Comparison of ENCODE assay signal across 21 cellular contexts in the genomic region with DNA sequence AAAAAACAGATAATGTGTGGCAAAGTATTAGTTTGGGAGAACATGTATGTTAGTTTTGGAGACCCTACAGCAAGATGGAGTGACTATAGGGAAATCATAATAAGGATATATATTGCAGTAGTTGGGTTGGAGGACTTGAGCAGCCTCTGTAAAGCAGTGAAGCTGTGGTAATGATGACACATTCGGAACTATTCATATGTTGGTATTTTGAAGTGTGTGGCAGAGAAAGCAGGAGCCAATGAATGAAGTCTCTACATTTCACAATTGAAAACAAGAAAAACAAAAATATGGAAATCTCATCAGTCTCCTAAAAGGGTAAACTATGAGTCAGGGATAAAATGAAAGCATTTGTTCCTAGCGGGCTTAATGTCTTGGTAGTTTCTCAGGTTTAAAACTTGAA.
DNase-seq lines count a peak whose midpoint lies in the region; ATAC-seq and TF ChIP-seq lines count a peak whose summit lies in the region.
"Had no signal": no experiment of that assay in that cellular context is flagged by ENCODE, and none has a peak within 500 bp of the region (broad histone marks: within the 10 kb centered on the region; RNA-seq: fewer than 3 reads in every experiment).

No MANE protein-coding gene starts in this region.

- H3K27ac ChIP-seq in GM23338 (ENCODE audit: low read depth) (no peak overlapping the region), RWPE1 (no peak overlapping the region)
- H3K27ac ChIP-seq: C4-2B, HL-60, neutrophil, tibial artery had no signal

- H3K79me2 ChIP-seq in GM23338 (replicated peaks; ENCODE audit: insufficient read depth), result no peaks in the 10 kb centered on the region

- H3K4me1 Mint-ChIP-seq in GM23338, result no peaks in the 10 kb centered on the region

- H3K4me1 ChIP-seq in GM23338 (ENCODE audit: insufficient read depth), result no peaks in the 10 kb centered on the region
- peaks cover 47% of the 10 kb centered on the region for H3K4me1 ChIP-seq in skeletal muscle satellite cell (ENCODE audit: control insufficient read depth, insufficient read depth, low read length)

- no peaks in the 10 kb centered on the region for H4K20me1 ChIP-seq in GM23338 (replicated peaks; ENCODE audit: insufficient read depth)

- no peaks in the 10 kb centered on the region for H3F3A ChIP-seq in GM23338 (replicated peaks; ENCODE audit: low read depth)

- H3K9ac ChIP-seq in skeletal muscle satellite cell (ENCODE audit: low read depth, low read length), result peak overlapping the region; percentile 42

- CTCF ChIA-PET in RWPE1 (lab: Yijun Ruan, JAX), result no interaction called here

- H3K27me3 ChIP-seq in GM23338 (ENCODE audit: insufficient read depth) (no peaks in the 10 kb centered on the region), skeletal muscle satellite cell (ENCODE audit: control insufficient read depth, insufficient read depth, low read length) (no peaks in the 10 kb centered on the region)
- H3K27me3 ChIP-seq: neutrophil, sigmoid colon, tibial artery had no signal

- H3K9me3 Mint-ChIP-seq in GM23338, result no peaks in the 10 kb centered on the region

- no peaks in the 10 kb centered on the region for H3K9me2 ChIP-seq in GM23338 (ENCODE audit: insufficient read depth)

- no peak for DNase-seq in GM23338 (ENCODE audit: low spot score)
- DNase-seq in RWPE1 (ENCODE audit: low spot score), result peak; percentile 0
- DNase-seq in fibroblast of gingiva (ENCODE audit: low read depth), result peak; percentile 80
- no peak for DNase-seq in stimulated activated CD4-positive, alpha-beta T cell treated with anti-CD3 and anti-CD28 coated beads, Interleukin-12 subunit alpha, Interleukin-12 subunit beta, amount 100 ng/mL, for 4 hours
- DNase-seq in DMS153 treated with DMSO at 0.1 percent for 48 hours (lab: John Stamatoyannopoulos, UW; ENCODE audit: unreplicated experiment), result no peak
- DNase-seq: activated effector memory CD4-positive, alpha-beta T cell treated with Interleukin-2 at 50 U/mL for 16 hours; dermis blood vessel endothelial cell; DMS53; left colon; mucosa of descending colon; NCI-H1436; SIG-M5; sigmoid colon; T-helper 2 cell; tibial artery had no signal

- H3K27me3 Mint-ChIP-seq in GM23338 (ENCODE audit: insufficient read depth, low read depth, poor library complexity), result no peaks in the 10 kb centered on the region

- no peaks in the 10 kb centered on the region for H3K9me3 ChIP-seq in skeletal muscle satellite cell (replicated peaks; ENCODE audit: low read length)
- H3K9me3 ChIP-seq: mucosa of descending colon, neutrophil, sigmoid colon, tibial artery had no signal

- H3K4me3 ChIP-seq in GM23338, result no peak overlapping the region
- H3K4me3 ChIP-seq in skeletal muscle satellite cell (ENCODE audit: low read length), result no peak overlapping the region
- H3K4me3 ChIP-seq: mucosa of descending colon, sigmoid colon, tibial artery had no signal

- H3K4me2 ChIP-seq in GM23338 (no peak overlapping the region), skeletal muscle satellite cell (ENCODE audit: low read length) (peak overlapping the region; percentile 46)

- POLR2A ChIA-PET in RWPE1 (lab: Yijun Ruan, JAX; ENCODE audit: low non-redundant PET), result no interaction called here

- H3K36me3 ChIP-seq in GM23338 (ENCODE audit: insufficient read depth) (no peaks in the 10 kb centered on the region), skeletal muscle satellite cell (ENCODE audit: insufficient read depth, low read length) (no peaks in the 10 kb centered on the region)
- H3K36me3 ChIP-seq: neutrophil, sigmoid colon, tibial artery had no signal

- H3K4me3 Mint-ChIP-seq in GM23338, result no peak overlapping the region

- no peak for ATAC-seq in GM23338
- no peak for ATAC-seq in HG03378 (IDR thresholded peaks at IDR 0.05; ENCODE audit: unreplicated experiment)
- ATAC-seq: activated CD4-positive, CD25-positive, alpha-beta regulatory T cell treated with anti-CD3 and anti-CD28 coated beads, Interleukin-2, amount 50 U/mL, for 24 hours; left colon; mucosa of descending colon had no signal

- no peaks in the 10 kb centered on the region for H3K36me3 Mint-ChIP-seq in GM23338 (ENCODE audit: low read depth)

- 0 out of 2 replicates have a peak overlapping the region, but pooled peaks have one; percentile 4 for H3K27ac Mint-ChIP-seq in GM23338

- H2AFZ ChIP-seq in GM23338, result no peak overlapping the region

- TF ChIP-seq CTCF in GM23338 (conservative IDR thresholded peaks at IDR 0.05; ENCODE audit: low read depth in 2 of 2) (no peak), RWPE1 (conservative IDR thresholded peaks at IDR 0.05; ENCODE audit: low read depth) (no peak)

TF ChIP-seq in GM23338, 12 proteins besides CTCF, POLR2A, EP300 and RAD21 (continues in another document):
- TF ChIP-seq ZNF331 (CRISPR knock-in tag; IDR thresholded peaks at IDR 0.05; ENCODE audit: low read depth), result no peak
- TF ChIP-seq STAT1 (IDR thresholded peaks at IDR 0.05; ENCODE audit: unreplicated experiment), result no peak
- TF ChIP-seq JUNB (IDR thresholded peaks at IDR 0.05; ENCODE audit: unreplicated experiment), result no peak
- TF ChIP-seq, protein P1, sequence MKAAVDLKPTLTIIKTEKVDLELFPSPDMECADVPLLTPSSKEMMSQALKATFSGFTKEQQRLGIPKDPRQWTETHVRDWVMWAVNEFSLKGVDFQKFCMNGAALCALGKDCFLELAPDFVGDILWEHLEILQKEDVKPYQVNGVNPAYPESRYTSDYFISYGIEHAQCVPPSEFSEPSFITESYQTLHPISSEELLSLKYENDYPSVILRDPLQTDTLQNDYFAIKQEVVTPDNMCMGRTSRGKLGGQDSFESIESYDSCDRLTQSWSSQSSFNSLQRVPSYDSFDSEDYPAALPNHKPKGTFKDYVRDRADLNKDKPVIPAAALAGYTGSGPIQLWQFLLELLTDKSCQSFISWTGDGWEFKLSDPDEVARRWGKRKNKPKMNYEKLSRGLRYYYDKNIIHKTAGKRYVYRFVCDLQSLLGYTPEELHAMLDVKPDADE (IDR thresholded peaks at IDR 0.05), result no peak
- no peak for TF ChIP-seq CREB1 (CRISPR knock-in tag; IDR thresholded peaks at IDR 0.05; ENCODE audit: low read depth)
- TF ChIP-seq, protein P2, sequence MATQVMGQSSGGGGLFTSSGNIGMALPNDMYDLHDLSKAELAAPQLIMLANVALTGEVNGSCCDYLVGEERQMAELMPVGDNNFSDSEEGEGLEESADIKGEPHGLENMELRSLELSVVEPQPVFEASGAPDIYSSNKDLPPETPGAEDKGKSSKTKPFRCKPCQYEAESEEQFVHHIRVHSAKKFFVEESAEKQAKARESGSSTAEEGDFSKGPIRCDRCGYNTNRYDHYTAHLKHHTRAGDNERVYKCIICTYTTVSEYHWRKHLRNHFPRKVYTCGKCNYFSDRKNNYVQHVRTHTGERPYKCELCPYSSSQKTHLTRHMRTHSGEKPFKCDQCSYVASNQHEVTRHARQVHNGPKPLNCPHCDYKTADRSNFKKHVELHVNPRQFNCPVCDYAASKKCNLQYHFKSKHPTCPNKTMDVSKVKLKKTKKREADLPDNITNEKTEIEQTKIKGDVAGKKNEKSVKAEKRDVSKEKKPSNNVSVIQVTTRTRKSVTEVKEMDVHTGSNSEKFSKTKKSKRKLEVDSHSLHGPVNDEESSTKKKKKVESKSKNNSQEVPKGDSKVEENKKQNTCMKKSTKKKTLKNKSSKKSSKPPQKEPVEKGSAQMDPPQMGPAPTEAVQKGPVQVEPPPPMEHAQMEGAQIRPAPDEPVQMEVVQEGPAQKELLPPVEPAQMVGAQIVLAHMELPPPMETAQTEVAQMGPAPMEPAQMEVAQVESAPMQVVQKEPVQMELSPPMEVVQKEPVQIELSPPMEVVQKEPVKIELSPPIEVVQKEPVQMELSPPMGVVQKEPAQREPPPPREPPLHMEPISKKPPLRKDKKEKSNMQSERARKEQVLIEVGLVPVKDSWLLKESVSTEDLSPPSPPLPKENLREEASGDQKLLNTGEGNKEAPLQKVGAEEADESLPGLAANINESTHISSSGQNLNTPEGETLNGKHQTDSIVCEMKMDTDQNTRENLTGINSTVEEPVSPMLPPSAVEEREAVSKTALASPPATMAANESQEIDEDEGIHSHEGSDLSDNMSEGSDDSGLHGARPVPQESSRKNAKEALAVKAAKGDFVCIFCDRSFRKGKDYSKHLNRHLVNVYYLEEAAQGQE (IDR thresholded peaks at IDR 0.05; ENCODE audit: unreplicated experiment), result no peak
- no peak for TF ChIP-seq NANOG (IDR thresholded peaks at IDR 0.05; ENCODE audit: borderline replicate concordance)

Comparison
In these comparisons a context has a peak if more than half of its experiments do, and no peak if none do; other contexts are left out.
1. DNase-seq: peak in RWPE1 (single experiment) and fibroblast of gingiva (single experiment); none in GM23338 (single experiment), stimulated activated CD4-positive, alpha-beta T cell treated with anti-CD3 and anti-CD28 coated beads, Interleukin-12 subunit alpha, Interleukin-12 subunit beta, amount 100 ng/mL, for 4 hours (single experiment) and DMS153 treated with DMSO at 0.1 percent for 48 hours (single experiment).